8 cellular contexts compared by ENCODE assay signal in genomic region chr12:389138-390096, GRCh38. TPM values are rescaled to one million over a fixed set of nuclear protein-coding genes. Genes with fewer than 3 reads are reported as not detected.
DNase-seq lines count a peak whose midpoint lies in the region; ATAC-seq and TF ChIP-seq lines count a peak whose summit lies in the region.

TSS of gene KDM5A (minus strand) at chr12:389320. CDS start at chr12:389091, 229 bp downstream.

- H3K4me1 ChIP-seq in OCI-LY1 (ENCODE audit: insufficient read depth, low read length, severe bottlenecking) (peaks cover 37% of the 10 kb centered on the region), upper lobe of left lung (peaks cover 22 to 40% (median 27%) of the 10 kb centered on the region in 4 donors)

- peak; percentile 88 for DNase-seq in GM04504 (ENCODE audit: low read depth)
- peak; percentile 90 for DNase-seq in HEK293T (ENCODE audit: extremely low spot score)
- peak; percentile 94 for DNase-seq in activated naive CD4-positive, alpha-beta T cell treated with anti-CD3 and anti-CD28 coated beads, Interleukin-2, amount 10 ng/mL, durations not matched to agents 7 days and 5 days
- peak; percentile 85 to 98 (median 93) for DNase-seq in head of caudate nucleus
- DNase-seq in pons (ENCODE audit: low spot score), result peak; percentile 92
- peak; percentile 85 to 97 for DNase-seq in upper lobe of left lung
- DNase-seq in NCI-H128 (lab: John Stamatoyannopoulos, UW; ENCODE audit: unreplicated experiment), result no peak

- H3K27ac ChIP-seq in OCI-LY1 (ENCODE audit: low read depth, low read length, poor library complexity, severe bottlenecking) (peak within 1 kb of the TSS; percentile 88), upper lobe of left lung (peak within 1 kb of the TSS; percentile 92 to 98 (median 96))

- peak in 1 of 4 donors; percentile 24 for TF ChIP-seq EP300 in upper lobe of left lung (IDR thresholded peaks at IDR 0.05)

- H3K27me3 Mint-ChIP-seq in activated naive CD4-positive, alpha-beta T cell treated with anti-CD3 and anti-CD28 coated beads, Interleukin-2, amount 10 ng/mL, durations not matched to agents 7 days and 5 days, result peaks cover 7% of the 10 kb centered on the region

- peaks cover 18% of the 10 kb centered on the region for H3K36me3 ChIP-seq in OCI-LY1 (ENCODE audit: insufficient read depth, low read length)
- H3K36me3 ChIP-seq in upper lobe of left lung, result peaks cover 0 to 4% (median 2%) of the 10 kb centered on the region in 4 donors

- H3K9ac ChIP-seq in OCI-LY1 (ENCODE audit: low read length), result peak within 1 kb of the TSS; percentile 87

- 0 out of 2 replicates have a peak within 1 kb of the TSS, but pooled peaks have one; percentile 9 for H2AFZ ChIP-seq in OCI-LY1 (ENCODE audit: low read length)

- POLR2A ChIA-PET in HEK293T (lab: Yijun Ruan, JAX), result interaction anchor here (0.6 to 3.4 kb wide), 8 partner anchors 10 to 167 kb away, joined by 3 to 42 read pairs (median 4); partner anchors contain the start of gene CCDC77

- peak within 1 kb of the TSS; percentile 99 for H3K27ac Mint-ChIP-seq in activated naive CD4-positive, alpha-beta T cell treated with anti-CD3 and anti-CD28 coated beads, Interleukin-2, amount 10 ng/mL, durations not matched to agents 7 days and 5 days

- H3K4me3 Mint-ChIP-seq in activated naive CD4-positive, alpha-beta T cell treated with anti-CD3 and anti-CD28 coated beads, Interleukin-2, amount 10 ng/mL, durations not matched to agents 7 days and 5 days, result peak within 1 kb of the TSS; percentile 95

- peak within 1 kb of the TSS; percentile 81 for H3K4me3 ChIP-seq in OCI-LY1 (ENCODE audit: low read depth, low read length, poor library complexity, severe bottlenecking)
- peak within 1 kb of the TSS; percentile 74 to 93 (median 88) for H3K4me3 ChIP-seq in upper lobe of left lung

- peak in 3 of 4 donors; percentile 57 to 72 (median 63) for TF ChIP-seq POLR2A in upper lobe of left lung (IDR thresholded peaks at IDR 0.05)

- H3K79me2 ChIP-seq in OCI-LY1 (ENCODE audit: insufficient read depth, low read length), result peaks cover 43% of the 10 kb centered on the region

- H3K36me3 Mint-ChIP-seq in activated naive CD4-positive, alpha-beta T cell treated with anti-CD3 and anti-CD28 coated beads, Interleukin-2, amount 10 ng/mL, durations not matched to agents 7 days and 5 days, result peaks cover 27% of the 10 kb centered on the region

- H4K20me1 ChIP-seq in OCI-LY1 (ENCODE audit: insufficient read depth, low read length), result peaks cover 4% of the 10 kb centered on the region; the same call in 1 of the 2 replicates

- H3K9me3 ChIP-seq in OCI-LY1 (ENCODE audit: low read length), result no peaks in the 10 kb centered on the region
- no peaks in the 10 kb centered on the region for H3K9me3 ChIP-seq in upper lobe of left lung

- intact Hi-C loops in head of caudate nucleus (cut with DNase I), result no loop called here

- H3K9me3 Mint-ChIP-seq in activated naive CD4-positive, alpha-beta T cell treated with anti-CD3 and anti-CD28 coated beads, Interleukin-2, amount 10 ng/mL, durations not matched to agents 7 days and 5 days, result no peaks in the 10 kb centered on the region

- CTCF ChIA-PET in HEK293T (lab: Yijun Ruan, JAX), result interaction anchor here (0.6 to 1.0 kb wide), 2 partner anchors 11 to 53 kb away, joined by 3 read pairs; no protein-coding TSS in a partner anchor
- CTCF ChIA-PET in activated naive CD4-positive, alpha-beta T cell treated with anti-CD3 and anti-CD28 coated beads, Interleukin-2, amount 10 ng/mL, durations not matched to agents 7 days and 5 days (lab: Charles Lee), result interaction anchor here (0.8 to 1.5 kb wide), 3 partner anchors 11 to 63 kb away, joined by 3 to 4 read pairs (median 3); partner anchors contain the start of gene CCDC77

- no peaks in the 10 kb centered on the region for H3K27me3 ChIP-seq in OCI-LY1 (ENCODE audit: insufficient read depth, low read length)
- H3K27me3 ChIP-seq in upper lobe of left lung, result no peaks in the 10 kb centered on the region

- H3F3A ChIP-seq in OCI-LY1 (ENCODE audit: insufficient read depth, low read length), result no peaks in the 10 kb centered on the region

- 2 to 3% methylated on average over 28 to 42 of the region's 53 CpGs for WGBS in upper lobe of left lung, 2 donors

- TF ChIP-seq CTCF in OCI-LY1 (IDR thresholded peaks at IDR 0.05; ENCODE audit: low read length) (no peak), upper lobe of left lung (IDR thresholded peaks at IDR 0.05) (peak in 4 of 6 experiments; percentile 9 to 46 (median 30))

- peak; percentile 99 to 100 for ATAC-seq in upper lobe of left lung (ENCODE audit: low FRiP score in 2 of 2)

- peak within 1 kb of the TSS; percentile 90 for H3K4me2 ChIP-seq in OCI-LY1 (ENCODE audit: low read length)

- H3K4me1 Mint-ChIP-seq in activated naive CD4-positive, alpha-beta T cell treated with anti-CD3 and anti-CD28 coated beads, Interleukin-2, amount 10 ng/mL, durations not matched to agents 7 days and 5 days, result peaks cover 42% of the 10 kb centered on the region

- H3K9me2 ChIP-seq in OCI-LY1 (ENCODE audit: low read depth, low read length), result no peaks in the 10 kb centered on the region

TF ChIP-seq in HEK293T, 16 proteins besides CTCF, POLR2A, EP300 and RAD21:
- TF ChIP-seq PKNOX1 (IDR thresholded peaks at IDR 0.05), result no peak
- TF ChIP-seq TARDBP (IDR thresholded peaks at IDR 0.05), result peak; percentile 54; the same call in 1 of the 2 replicates
- no peak for TF ChIP-seq LEF1 (IDR thresholded peaks at IDR 0.05; ENCODE audit: borderline replicate concordance)
- TF ChIP-seq L3MBTL2 (conservative IDR thresholded peaks at IDR 0.05), result peak; percentile 95
- TF ChIP-seq FOXK2 (IDR thresholded peaks at IDR 0.05), result no peak
- no peak for TF ChIP-seq ZNF384 (IDR thresholded peaks at IDR 0.05)
- TF ChIP-seq NFRKB (IDR thresholded peaks at IDR 0.05), result peak; percentile 57; the same call in 1 of the 2 replicates
- TF ChIP-seq ELF4 (IDR thresholded peaks at IDR 0.05), result peak; percentile 79
- TF ChIP-seq FOXA1 (IDR thresholded peaks at IDR 0.05), result no peak
- TF ChIP-seq CTBP1 (IDR thresholded peaks at IDR 0.05; ENCODE audit: borderline replicate concordance), result no peak; the same call in 1 of the 2 replicates
- no peak for TF ChIP-seq SP1 (IDR thresholded peaks at IDR 0.05)
- TF ChIP-seq SUZ12 (IDR thresholded peaks at IDR 0.05), result no peak
- no peak for TF ChIP-seq BHLHE40 (IDR thresholded peaks at IDR 0.05; ENCODE audit: borderline replicate concordance)
- TF ChIP-seq ARNT (IDR thresholded peaks at IDR 0.05), result no peak
- TF ChIP-seq HDGF (IDR thresholded peaks at IDR 0.05; ENCODE audit: borderline replicate concordance), result no peak
- no peak for TF ChIP-seq FOXM1 (IDR thresholded peaks at IDR 0.05; ENCODE audit: borderline replicate concordance)
TF ChIP-seq in HEK293T: peak in this region for 4.

RNA-seq across cellular contexts. Expression of gene KDM5A, which starts in this region (rescaled TPM):
- total RNA-seq in upper lobe of left lung, result 10 to 100 TPM; 51.2 to 79.6 (median 60.1) TPM
